ENCODE assay signal across 34 cellular contexts in the genomic region with DNA sequence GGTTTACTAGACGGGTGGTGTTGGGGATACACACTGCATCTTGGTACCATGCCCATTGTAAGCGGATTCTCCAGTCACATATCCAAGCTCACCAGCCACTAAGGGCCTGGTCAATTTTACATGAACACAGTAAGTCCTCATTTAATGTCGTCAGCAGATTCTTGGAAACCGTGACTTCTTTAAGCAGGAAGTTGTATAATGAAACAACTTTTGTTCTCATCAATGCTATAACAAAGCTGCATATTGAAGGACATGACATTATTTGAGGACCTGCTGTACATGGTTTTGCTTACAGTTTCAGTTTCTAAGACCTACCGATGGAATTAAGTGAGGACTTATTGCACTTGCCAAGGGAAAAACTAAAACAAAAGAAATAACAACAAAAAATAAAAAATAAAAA.
"Had no signal": no experiment of that assay in that cellular context is flagged by ENCODE, and none has a peak within 500 bp of the region (broad histone marks: within the 10 kb centered on the region; RNA-seq: fewer than 3 reads in every experiment).

No MANE protein-coding gene starts in this region.

- ATAC-seq: activated CD8-positive, alpha-beta T cell treated with anti-CD3 and anti-CD28 coated beads, Interleukin-2, amount 10 ng/mL, durations not matched to agents 7 days and 5 days had no signal

- H3K36me3 Mint-ChIP-seq: activated naive CD4-positive, alpha-beta T cell treated with anti-CD3 and anti-CD28 coated beads, Interleukin-2, amount 50 U/mL, for 24 hours; activated naive CD8-positive, alpha-beta T cell treated with anti-CD3 and anti-CD28 coated beads, Interleukin-2, amount 10 ng/mL, durations not matched to agents 7 days and 5 days had no signal

- H3K36me3 ChIP-seq: WERI-Rb-1 had no signal

- H3K9me3 ChIP-seq: ascending aorta, Peyer's patch had no signal

- H3K27ac Mint-ChIP-seq: activated CD8-positive, alpha-beta T cell treated with anti-CD3 and anti-CD28 coated beads, Interleukin-2, amount 10 ng/mL, durations not matched to agents 7 days and 5 days; activated naive CD4-positive, alpha-beta T cell treated with anti-CD3 and anti-CD28 coated beads, Interleukin-2, amount 50 U/mL, for 24 hours; activated naive CD8-positive, alpha-beta T cell treated with anti-CD3 and anti-CD28 coated beads, Interleukin-2, amount 10 ng/mL, durations not matched to agents 7 days and 5 days; activated T-cell treated with anti-CD3 and anti-CD28 coated beads, Interleukin-2, amount 50 U/mL, for 24 hours; activated T-helper 2 cell treated with anti-CD3 and anti-CD28 coated beads, Interferon-gamma antibody, Interleukin-2, Interleukin-4, amounts not matched to agents 10 μg/mL and 5 μg/mL and 100 μg/mL, durations not matched to agents 14 hours and 24 hours and 36 hours had no signal

- H3K4me3 ChIP-seq: ascending aorta, cardiac muscle cell, Peyer's patch had no signal

- H3K27me3 Mint-ChIP-seq: activated naive CD4-positive, alpha-beta T cell treated with anti-CD3 and anti-CD28 coated beads, Interleukin-2, amount 50 U/mL, for 24 hours; central memory CD8-positive, alpha-beta T cell had no signal

- H3K4me2 ChIP-seq: KMS-11 had no signal

- DNase-seq: activated CD4-positive, alpha-beta T cell treated with anti-CD3 and anti-CD28 coated beads for 1 hour; activated CD4-positive, alpha-beta T cell treated with anti-CD3 and anti-CD28 coated beads for 48 hours; activated CD4-positive, alpha-beta T cell treated with anti-CD3 and anti-CD28 coated beads, Interleukin-2, amount 50 U/mL, for 4 hours; activated CD4-positive, CD25-positive, alpha-beta regulatory T cell; activated CD8-positive, alpha-beta T cell treated with anti-CD3 and anti-CD28 coated beads, Interleukin-2, amount 10 ng/mL, durations not matched to agents 7 days and 5 days; activated gamma-delta T cell; activated naive CD4-positive, alpha-beta T cell treated with Interleukin-2 at 50 U/mL for 16 hours; activated naive CD8-positive, alpha-beta T cell treated with anti-CD3 and anti-CD28 coated beads, Interleukin-2, amount 10 ng/mL, durations not matched to agents 7 days and 5 days; activated T-cell treated with anti-CD3 and anti-CD28 coated beads, Interleukin-2, amount 50 U/mL, for 24 hours; amygdala; NCI-H1105; NCI-H1417 treated with DMSO at 0.1 percent for 48 hours; NCI-H187 treated with DMSO at 0.1 percent for 48 hours; NCI-H2081; NCI-H2171 treated with DMSO at 0.1 percent for 48 hours; NCI-H2227 treated with DMSO at 0.1 percent for 48 hours; NCI-H446; NCI-H510A treated with DMSO at 0.1 percent for 48 hours; NCI-H69; NCI-H82; Peyer's patch; RPMI8226; SIG-M5; SW 1271; T-helper 1 cell; T-helper 2 cell; T-helper 9 cell; WERI-Rb-1 had no signal

- H3K9ac ChIP-seq: KMS-11 had no signal

- H3K9me3 Mint-ChIP-seq: activated naive CD4-positive, alpha-beta T cell treated with anti-CD3 and anti-CD28 coated beads, Interleukin-2, amount 50 U/mL, for 24 hours; activated naive CD8-positive, alpha-beta T cell treated with anti-CD3 and anti-CD28 coated beads, Interleukin-2, amount 10 ng/mL, durations not matched to agents 7 days and 5 days; activated T-cell treated with anti-CD3 and anti-CD28 coated beads, Interleukin-2, amount 50 U/mL, for 24 hours; activated T-helper 2 cell treated with anti-CD3 and anti-CD28 coated beads, Interferon-gamma antibody, Interleukin-2, Interleukin-4, amounts not matched to agents 10 μg/mL and 5 μg/mL and 100 μg/mL, durations not matched to agents 14 hours and 24 hours and 36 hours; central memory CD8-positive, alpha-beta T cell had no signal

- H3K27ac ChIP-seq: ascending aorta, cardiac muscle cell, KMS-11, Peyer's patch, WERI-Rb-1 had no signal

- H3K27me3 ChIP-seq: ascending aorta, cardiac muscle cell, Peyer's patch had no signal

- H3K4me3 Mint-ChIP-seq: activated CD8-positive, alpha-beta T cell treated with anti-CD3 and anti-CD28 coated beads, Interleukin-2, amount 10 ng/mL, durations not matched to agents 7 days and 5 days; activated naive CD4-positive, alpha-beta T cell treated with anti-CD3 and anti-CD28 coated beads, Interleukin-2, amount 50 U/mL, for 24 hours; activated naive CD8-positive, alpha-beta T cell treated with anti-CD3 and anti-CD28 coated beads, Interleukin-2, amount 10 ng/mL, durations not matched to agents 7 days and 5 days; activated T-cell treated with anti-CD3 and anti-CD28 coated beads, Interleukin-2, amount 50 U/mL, for 24 hours; central memory CD8-positive, alpha-beta T cell had no signal

- H3K4me1 ChIP-seq: ascending aorta, Peyer's patch had no signal
